ENCODE assay signal across 8 cellular contexts in the genomic region with DNA sequence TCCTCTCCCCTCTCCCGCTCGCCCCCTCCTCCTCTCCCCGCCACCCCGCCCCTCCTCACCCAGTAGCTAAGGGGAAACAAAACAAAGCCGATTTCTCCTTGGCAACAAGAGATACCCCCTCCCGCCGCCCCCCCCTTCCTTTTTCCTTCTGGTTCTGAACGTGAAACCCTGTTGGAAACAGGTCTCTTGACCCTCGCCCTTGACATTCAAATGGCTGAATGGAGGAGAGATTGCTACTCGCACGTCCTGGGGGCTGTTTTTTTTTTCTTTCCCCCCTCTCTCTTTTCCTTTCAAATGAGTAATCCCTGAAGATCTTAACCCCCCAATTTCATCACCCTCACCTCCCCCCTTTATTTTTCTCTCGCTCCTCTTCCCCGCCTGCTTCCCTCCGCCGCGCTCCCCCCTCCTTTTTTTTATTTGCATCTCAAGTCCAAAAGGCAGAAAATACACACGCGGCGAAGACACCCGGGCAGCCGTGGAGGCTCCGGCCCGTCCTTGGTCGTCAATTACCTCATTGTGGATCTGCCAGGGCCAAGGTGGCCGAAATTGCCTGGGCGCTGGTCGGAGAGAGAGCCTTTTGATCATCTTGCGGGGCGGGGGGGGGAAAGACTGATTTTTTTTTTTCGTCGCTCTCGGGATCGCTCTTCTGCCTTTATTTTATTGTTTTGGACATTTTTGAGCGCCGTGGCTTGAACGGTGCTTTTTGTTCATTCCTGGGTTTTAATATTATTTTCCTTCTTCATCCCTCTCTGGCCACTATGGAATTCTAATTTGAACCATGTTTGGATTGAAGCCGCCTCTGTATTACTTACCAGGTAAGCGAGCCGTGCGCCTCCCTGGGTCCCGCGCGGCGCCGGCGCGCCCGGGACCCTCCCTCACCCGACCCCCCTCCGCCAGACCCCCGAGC. TPM values are rescaled to one million over a fixed set of nuclear protein-coding genes. Genes with fewer than 3 reads are reported as not detected.
DNase-seq lines count a peak whose midpoint lies in the region; ATAC-seq and TF ChIP-seq lines count a peak whose summit lies in the region.

No MANE protein-coding gene starts in this region.

- DNase-seq in DMS153 (lab: John Stamatoyannopoulos, UW) (peak; percentile 70), HT-29 (ENCODE audit: low spot score) (peak; percentile 34), choroid plexus epithelial cell (ENCODE audit: low read depth) (peak; percentile 26), lower lobe of right lung (peak; percentile 73), transverse colon (peak; percentile 75)

- H3K36me3 ChIP-seq in lower lobe of right lung (no peaks in the 10 kb centered on the region), transverse colon (no peaks in the 10 kb centered on the region)

- intact Hi-C loops in lower lobe of right lung (cut with DNase I) (no loop called here), transverse colon (cut with DNase I; ENCODE audit: low total_unique reads) (loop anchor here (5.0 kb wide), 1 partner anchor 51 kb away; no protein-coding TSS in a partner anchor)

- H3K4me1 ChIP-seq in lower lobe of right lung (peaks cover 43% of the 10 kb centered on the region), transverse colon (peaks cover 19 to 62% (median 49%) of the 10 kb centered on the region in 4 donors)

- TF ChIP-seq POLR2A in Raji (IDR thresholded peaks at IDR 0.05; ENCODE audit: insufficient read depth, low read depth, low read length) = peak; percentile 40; the same call in 1 of the 2 replicates
- TF ChIP-seq POLR2A in transverse colon (IDR thresholded peaks at IDR 0.05) = peak; percentile 79

- H3K27ac ChIP-seq in lower lobe of right lung = peak overlapping the region; percentile 96
- H3K27ac ChIP-seq in transverse colon = peak overlapping the region; percentile 91 to 98 (median 96)

- in situ Hi-C loops in transverse colon (cut with MboI; ENCODE audit: low pct_ligation_motif_present in 1 of 4, low pct_unique_long_range_greater_than_20kb in 1 of 4, low sequenced_read_pairs in 3 of 4) = loop anchor here in 1 of 4 donors (10.0 kb wide), 1 partner anchor 49 kb away; no protein-coding TSS in a partner anchor

- peak overlapping the region; percentile 70 for H3K4me3 ChIP-seq in choroid plexus epithelial cell (ENCODE audit: low read depth, low read length)
- H3K4me3 ChIP-seq in lower lobe of right lung = peak overlapping the region; percentile 88
- H3K4me3 ChIP-seq in transverse colon = peak overlapping the region; percentile 64 to 95 (median 94)

- H3K27me3 ChIP-seq in lower lobe of right lung (ENCODE audit: low read depth) (no peaks in the 10 kb centered on the region), transverse colon (no peaks in the 10 kb centered on the region)

- TF ChIP-seq CTCF in choroid plexus epithelial cell (conservative IDR thresholded peaks at IDR 0.05; ENCODE audit: low read depth, low read length) = no peak
- no peak for TF ChIP-seq CTCF in lower lobe of right lung (IDR thresholded peaks at IDR 0.05)
- no peak for TF ChIP-seq CTCF in transverse colon (IDR thresholded peaks at IDR 0.05)

- peak; percentile 3 to 21 for ATAC-seq in lower lobe of right lung
- no peak for ATAC-seq in HG02884 (IDR thresholded peaks at IDR 0.05; ENCODE audit: unreplicated experiment)
- no peak for ATAC-seq in GM19455 (IDR thresholded peaks at IDR 0.05; ENCODE audit: unreplicated experiment)

- 1% methylated on average over 17 to 50 of the region's 51 CpGs for WGBS in transverse colon (ENCODE audit: low coverage in 1 of 2), 2 donors

- no peak for TF ChIP-seq EP300 in transverse colon (IDR thresholded peaks at IDR 0.05; ENCODE audit: low read depth)

- H3K9me3 ChIP-seq in lower lobe of right lung (no peaks in the 10 kb centered on the region), transverse colon (no peaks in the 10 kb centered on the region)

RNA-seq across cellular contexts. Expression of a gene that starts 57.3 kb away (rescaled TPM):
- total RNA-seq in HT-29 (2014; rRNA removed; shearing (Covaris generic)) = 81.1 and 84.7 TPM in 2 replicates
- total RNA-seq in lower lobe of right lung (85.2 TPM), transverse colon (100 to 1,000 TPM; 100 to 139 (median 120) TPM)

Comparison
In these comparisons a context has a peak if more than half of its experiments do, and no peak if none do; other contexts are left out.
1. ATAC-seq: peak in lower lobe of right lung (2 of 2); none in HG02884 (single experiment) and GM19455 (single experiment).
2. Peak in every context shown above with its lines, with median percentiles within 50 percentile points of each other: DNase-seq and H3K4me3 ChIP-seq.